Comparison of ENCODE assay signal across 1 cellular context in genomic region chr9:124222918-124223720, GRCh38.
TF ChIP-seq lines count a peak whose summit lies in the region.

No MANE protein-coding gene starts in this region.

TF ChIP-seq in HepG2, 621 proteins besides CTCF, POLR2A, EP300 and RAD21 (continued from another document and continues in another):
- TF ChIP-seq SETDB1 (CRISPR knock-in tag; IDR thresholded peaks at IDR 0.05; ENCODE audit: borderline replicate concordance) (no peak), ZNF75D (CRISPR knock-in tag; IDR thresholded peaks at IDR 0.05; ENCODE audit: borderline replicate concordance) (no peak), ZNF354B (CRISPR knock-in tag; IDR thresholded peaks at IDR 0.05) (no peak), HOXA3 (CRISPR knock-in tag; IDR thresholded peaks at IDR 0.05) (peak; percentile 90), HBP1 (CRISPR knock-in tag; IDR thresholded peaks at IDR 0.05; ENCODE audit: low read depth) (0 out of 2 replicates have a peak, but pooled peaks have one; percentile 89), GPN1 (CRISPR knock-in tag; IDR thresholded peaks at IDR 0.05; ENCODE audit: borderline replicate concordance) (no peak), HCFC1 (IDR thresholded peaks at IDR 0.05; ENCODE audit: low read depth, low read length) (no peak), ZNF879 (CRISPR knock-in tag; IDR thresholded peaks at IDR 0.05) (no peak), MLLT10 (CRISPR knock-in tag; IDR thresholded peaks at IDR 0.05) (no peak), ZNF407 (CRISPR knock-in tag; IDR thresholded peaks at IDR 0.05; ENCODE audit: not compliant biosample characterization) (peak; percentile 83), TEAD3 (CRISPR knock-in tag; optimal IDR thresholded peaks at IDR 0.05; ENCODE audit: borderline replicate concordance) (peak; percentile 79), NR2F6 (IDR thresholded peaks at IDR 0.05) (peak; percentile 78), NR2F6 (CRISPR knock-in tag; IDR thresholded peaks at IDR 0.05) (peak; percentile 87), NAIF1 (CRISPR knock-in tag; IDR thresholded peaks at IDR 0.05; ENCODE audit: borderline replicate concordance) (no peak), MYPOP (CRISPR knock-in tag; IDR thresholded peaks at IDR 0.05) (peak; percentile 89), ZKSCAN1 (IDR thresholded peaks at IDR 0.05; ENCODE audit: low read length) (no peak), LBX2 (CRISPR knock-in tag; IDR thresholded peaks at IDR 0.05; ENCODE audit: borderline replicate concordance) (no peak), MZF1 (CRISPR knock-in tag; IDR thresholded peaks at IDR 0.05; ENCODE audit: borderline replicate concordance) (no peak), MXD4 (CRISPR knock-in tag; IDR thresholded peaks at IDR 0.05) (no peak), FOXJ3 (CRISPR knock-in tag; IDR thresholded peaks at IDR 0.05; ENCODE audit: borderline replicate concordance) (peak; percentile 94), NR2C2 (CRISPR knock-in tag; IDR thresholded peaks at IDR 0.05; ENCODE audit: borderline replicate concordance) (peak; percentile 73), MAZ (IDR thresholded peaks at IDR 0.05; ENCODE audit: borderline replicate concordance, low read depth, low read length) (no peak), MAZ (CRISPR knock-in tag; IDR thresholded peaks at IDR 0.05; ENCODE audit: low read depth) (peak; percentile 87), ZSCAN29 (CRISPR knock-in tag; conservative IDR thresholded peaks at IDR 0.05) (peak; percentile 84), SMYD3 (CRISPR knock-in tag; IDR thresholded peaks at IDR 0.05) (no peak), ZNF737 (CRISPR knock-in tag; IDR thresholded peaks at IDR 0.05; ENCODE audit: borderline replicate concordance) (no peak), IKZF1 (IDR thresholded peaks at IDR 0.05) (no peak), SIX1 (CRISPR knock-in tag; IDR thresholded peaks at IDR 0.05; ENCODE audit: borderline replicate concordance) (no peak), SMC3 (IDR thresholded peaks at IDR 0.05; ENCODE audit: low read length) (no peak; the same call in 1 of the 2 replicates), PRDM15 (CRISPR knock-in tag; IDR thresholded peaks at IDR 0.05) (no peak), SNAPC5 (CRISPR knock-in tag; IDR thresholded peaks at IDR 0.05; ENCODE audit: borderline replicate concordance) (no peak), IRF9 (CRISPR knock-in tag; IDR thresholded peaks at IDR 0.05; ENCODE audit: borderline replicate concordance) (peak; percentile 92; the same call in 1 of the 2 replicates), NR3C1 (CRISPR knock-in tag; IDR thresholded peaks at IDR 0.05) (no peak), WIZ (CRISPR knock-in tag; IDR thresholded peaks at IDR 0.05) (peak; percentile 95), KLF15 (CRISPR knock-in tag; IDR thresholded peaks at IDR 0.05; ENCODE audit: borderline replicate concordance) (peak; percentile 46; the same call in 1 of the 2 replicates), ARHGAP35 (CRISPR knock-in tag; IDR thresholded peaks at IDR 0.05; ENCODE audit: borderline replicate concordance) (no peak; the same call in 1 of the 2 replicates), ZNF672 (CRISPR knock-in tag; IDR thresholded peaks at IDR 0.05) (0 out of 2 replicates have a peak, but pooled peaks have one; percentile 69), ZNF790 (CRISPR knock-in tag; IDR thresholded peaks at IDR 0.05; ENCODE audit: borderline replicate concordance) (no peak), RXRB (CRISPR knock-in tag; IDR thresholded peaks at IDR 0.05; ENCODE audit: borderline replicate concordance) (peak; percentile 88), PAWR (CRISPR knock-in tag; IDR thresholded peaks at IDR 0.05; ENCODE audit: borderline replicate concordance) (no peak), SPEN (CRISPR knock-in tag; IDR thresholded peaks at IDR 0.05; ENCODE audit: low read depth) (peak; percentile 83), NR2F1 (CRISPR knock-in tag; IDR thresholded peaks at IDR 0.05) (peak in 1 of 2 experiments; percentile 66; a peak in 2 of 4 replicates), DMTF1 (CRISPR knock-in tag; IDR thresholded peaks at IDR 0.05) (no peak), CHD2 (IDR thresholded peaks at IDR 0.05; ENCODE audit: low read depth, low read length) (no peak), CBX1 (IDR thresholded peaks at IDR 0.05; ENCODE audit: low read depth) (no peak), GATAD2A (CRISPR knock-in tag; IDR thresholded peaks at IDR 0.05) (peak; percentile 98), FOXP1 (IDR thresholded peaks at IDR 0.05) (no peak), FOXP1 (CRISPR knock-in tag; IDR thresholded peaks at IDR 0.05) (peak; percentile 80), FOSL1 (CRISPR knock-in tag; IDR thresholded peaks at IDR 0.05; ENCODE audit: borderline replicate concordance) (peak; percentile 50; the same call in 1 of the 2 replicates)
